In genomic region chr20:35409542-35409941, GRCh38 we compare ENCODE assay signal across 10 cellular contexts. TPM values are rescaled to one million over a fixed set of nuclear protein-coding genes. Genes with fewer than 3 reads are reported as not detected.
"Had no signal": no experiment of that assay in that cellular context is flagged by ENCODE, and none has a peak within 500 bp of the region (broad histone marks: within the 10 kb centered on the region; RNA-seq: fewer than 3 reads in every experiment).

No MANE protein-coding gene starts in this region.

- DNase-seq: GM23248, GOT3, H7, HFFc6, KBM-7 had no signal

- H2AFZ ChIP-seq: GM23248 had no signal

- H3K4me2 ChIP-seq: KMS-11 had no signal

- H3K9ac ChIP-seq: GM23248, KMS-11 had no signal

- H3K27ac ChIP-seq: GM23248, KMS-11 had no signal

- ATAC-seq: HCT116 had no signal

- H3K4me3 ChIP-seq: GM23248, HAP-1 had no signal

- H3K9me3 ChIP-seq: HAP-1 had no signal

- FAIRE-seq: HTR-8/SVneo had no signal

RNA-seq across cellular contexts. Expression of gene GDF5, which starts 28.5 kb away (rescaled TPM):
- total RNA-seq: HT-29 had no signal
